Comparison of ENCODE assay signal across 1 cellular context in genomic region chr10:110432084-110432483, GRCh38.
TF ChIP-seq lines count a peak whose summit lies in the region.

No MANE protein-coding gene starts in this region.

TF ChIP-seq in HCT116, 20 proteins besides CTCF, POLR2A, EP300 and RAD21:
- TF ChIP-seq CEBPB (IDR thresholded peaks at IDR 0.05; ENCODE audit: low read depth) (no peak), ELF1 (IDR thresholded peaks at IDR 0.05; ENCODE audit: borderline replicate concordance, low read depth) (no peak), FOSL1 (IDR thresholded peaks at IDR 0.05; ENCODE audit: low read depth) (no peak), EGR1 (IDR thresholded peaks at IDR 0.05; ENCODE audit: low read depth) (no peak), JUND (IDR thresholded peaks at IDR 0.05) (no peak), EZH2phosphoT487 (IDR thresholded peaks at IDR 0.05; ENCODE audit: borderline replicate concordance) (no peak), YY1 (IDR thresholded peaks at IDR 0.05; ENCODE audit: extremely low read depth, insufficient replicate concordance, low read depth, low read length) (no peak), SIN3A (IDR thresholded peaks at IDR 0.05; ENCODE audit: low read depth) (no peak)
- TF ChIP-seq, protein P1, sequence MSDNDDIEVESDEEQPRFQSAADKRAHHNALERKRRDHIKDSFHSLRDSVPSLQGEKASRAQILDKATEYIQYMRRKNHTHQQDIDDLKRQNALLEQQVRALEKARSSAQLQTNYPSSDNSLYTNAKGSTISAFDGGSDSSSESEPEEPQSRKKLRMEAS (IDR thresholded peaks at IDR 0.05) = no peak
- TF ChIP-seq, protein P2, sequence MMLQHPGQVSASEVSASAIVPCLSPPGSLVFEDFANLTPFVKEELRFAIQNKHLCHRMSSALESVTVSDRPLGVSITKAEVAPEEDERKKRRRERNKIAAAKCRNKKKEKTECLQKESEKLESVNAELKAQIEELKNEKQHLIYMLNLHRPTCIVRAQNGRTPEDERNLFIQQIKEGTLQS (IDR thresholded peaks at IDR 0.05) = no peak
